ENCODE assay signal across 16 cellular contexts in the genomic region with DNA sequence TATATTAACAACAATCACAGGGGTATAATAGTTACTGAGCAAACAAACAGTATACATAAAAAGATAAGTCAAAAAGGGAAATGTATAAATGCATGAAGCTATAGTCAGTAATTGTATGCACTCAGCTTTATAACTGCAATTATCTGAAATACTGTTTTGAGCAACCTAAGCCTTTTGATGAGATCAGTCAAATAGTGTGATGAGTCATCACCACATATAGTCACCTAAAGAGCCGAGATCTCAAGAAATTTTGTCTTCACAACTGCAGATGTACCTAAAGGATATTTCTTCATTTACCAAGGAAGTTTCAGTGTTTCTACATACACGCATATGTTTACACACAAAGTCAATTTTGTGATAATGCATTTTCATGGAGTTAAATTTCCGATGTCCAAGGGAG. TPM values are rescaled to one million over a fixed set of nuclear protein-coding genes. Genes with fewer than 3 reads are reported as not detected.
DNase-seq lines count a peak whose midpoint lies in the region; ATAC-seq, FAIRE-seq and TF ChIP-seq lines count a peak whose summit lies in the region.
"Had no signal": no experiment of that assay in that cellular context is flagged by ENCODE, and none has a peak within 500 bp of the region (broad histone marks: within the 10 kb centered on the region; RNA-seq: fewer than 3 reads in every experiment).

No MANE protein-coding gene starts in this region.

- FAIRE-seq in A549 (lab: Jason Lieb, UNC) = no peak

- no peak overlapping the region for H3K4me2 ChIP-seq in A549
- H3K4me2 ChIP-seq: PC-9 had no signal

- H3K36me3 Mint-ChIP-seq in activated CD8-positive, alpha-beta T cell treated with anti-CD3 and anti-CD28 coated beads, Interleukin-2, amount 10 ng/mL, durations not matched to agents 7 days and 5 days (ENCODE audit: low read depth) = no peaks in the 10 kb centered on the region

- no peak overlapping the region for H3K27ac Mint-ChIP-seq in activated CD8-positive, alpha-beta T cell treated with anti-CD3 and anti-CD28 coated beads, Interleukin-2, amount 10 ng/mL, durations not matched to agents 7 days and 5 days

- H3K9me3 Mint-ChIP-seq in activated CD8-positive, alpha-beta T cell treated with anti-CD3 and anti-CD28 coated beads, Interleukin-2, amount 10 ng/mL, durations not matched to agents 7 days and 5 days (ENCODE audit: insufficient read depth) = no peaks in the 10 kb centered on the region

- H3K4me1 ChIP-seq in A549 = no peaks in the 10 kb centered on the region
- H3K4me1 ChIP-seq: SJSA1 had no signal

- TF ChIP-seq CTCF in A549 (IDR thresholded peaks at IDR 0.05) (no peak), GM10266 (IDR thresholded peaks at IDR 0.05; ENCODE audit: control insufficient read depth, insufficient read depth, low read depth, missing control alignments) (no peak)

- ATAC-seq in A549 (no peak), HG03196 (IDR thresholded peaks at IDR 0.05; ENCODE audit: unreplicated experiment) (no peak)
- no peak for ATAC-seq in activated CD8-positive, alpha-beta T cell treated with anti-CD3 and anti-CD28 coated beads, Interleukin-2, amount 10 ng/mL, durations not matched to agents 7 days and 5 days

- H3K27me3 Mint-ChIP-seq in activated CD8-positive, alpha-beta T cell treated with anti-CD3 and anti-CD28 coated beads, Interleukin-2, amount 10 ng/mL, durations not matched to agents 7 days and 5 days (ENCODE audit: low read depth) = no peaks in the 10 kb centered on the region

- DNase-seq in A549 (ENCODE audit: low read depth in 1 of 2, low spot score in 1 of 2) (no peak), DMS53 treated with DMSO at 0.1 percent for 48 hours (lab: John Stamatoyannopoulos, UW; ENCODE audit: unreplicated experiment) (peak; percentile 35), NCI-H146 (lab: John Stamatoyannopoulos, UW) (peak; percentile 52), RKO (ENCODE audit: low spot score) (peak; percentile 21), UCSD-AML1 (lab: John Stamatoyannopoulos, UW; ENCODE audit: unreplicated experiment) (no peak), GM10266 (ENCODE audit: extremely low spot score) (no peak)
- no peak for DNase-seq in activated CD8-positive, alpha-beta T cell treated with anti-CD3 and anti-CD28 coated beads, Interleukin-2, amount 10 ng/mL, durations not matched to agents 7 days and 5 days
- DNase-seq: COR-L47, GOT3, Karpas-422, MM.1S, NCI-H226, NCI-H524 treated with DMSO at 0.1 percent for 48 hours, PC-9 had no signal

- POLR2A ChIA-PET in A549 (lab: Yijun Ruan, JAX) = no interaction called here
- POLR2A ChIA-PET in activated CD8-positive, alpha-beta T cell treated with anti-CD3 and anti-CD28 coated beads, Interleukin-2, amount 10 ng/mL, durations not matched to agents 7 days and 5 days (lab: Charles Lee) = no interaction called here

- no peak for TF ChIP-seq EP300 in A549 (IDR thresholded peaks at IDR 0.05)

- no peak overlapping the region for H3K4me3 ChIP-seq in A549
- H3K4me3 ChIP-seq: PC-9, SJSA1 had no signal

- no peak overlapping the region for H3K27ac ChIP-seq in A549
- H3K27ac ChIP-seq: PC-9, SJSA1 had no signal

- no peak overlapping the region for H3K4me3 Mint-ChIP-seq in activated CD8-positive, alpha-beta T cell treated with anti-CD3 and anti-CD28 coated beads, Interleukin-2, amount 10 ng/mL, durations not matched to agents 7 days and 5 days

- no peak for TF ChIP-seq RAD21 in A549 (conservative IDR thresholded peaks at IDR 0.05 in 1 of 2, IDR thresholded peaks at IDR 0.05 in 1 of 2)

- H3K9me3 ChIP-seq in A549 = no peaks in the 10 kb centered on the region
- H3K9me3 ChIP-seq: SJSA1 had no signal

- WGBS in A549 (ENCODE audit: missing lambda C conversion rate) = 21% methylated on average over 3 of the region's 3 CpGs

- CTCF ChIA-PET in A549 (lab: Yijun Ruan, JAX) = no interaction called here
- CTCF ChIA-PET in activated CD8-positive, alpha-beta T cell treated with anti-CD3 and anti-CD28 coated beads, Interleukin-2, amount 10 ng/mL, durations not matched to agents 7 days and 5 days (lab: Charles Lee) = no interaction called here

- H3K4me1 Mint-ChIP-seq in activated CD8-positive, alpha-beta T cell treated with anti-CD3 and anti-CD28 coated beads, Interleukin-2, amount 10 ng/mL, durations not matched to agents 7 days and 5 days (ENCODE audit: low read depth) = no peaks in the 10 kb centered on the region

- TF ChIP-seq POLR2A in A549 (IDR thresholded peaks at IDR 0.05; ENCODE audit: low read length) = no peak

TF ChIP-seq in A549, 52 proteins besides CTCF, POLR2A, EP300 and RAD21:
- TF ChIP-seq TP53 (CRISPR knock-in tag; IDR thresholded peaks at IDR 0.05) = no peak
- TF ChIP-seq FOSL2 (IDR thresholded peaks at IDR 0.05) = no peak
- TF ChIP-seq FOSL2 (CRISPR knock-in tag; IDR thresholded peaks at IDR 0.05) = peak; percentile 69

RNA-seq across cellular contexts. Expression of a gene that starts 5.4 kb away (rescaled TPM):
- polyA plus RNA-seq in A549 (2011; rRNA removed) (not detected in 2 replicates), A549 (2017; fragmentation: RNase III; extraction: RNeasy Plus Mini Kit Qiagen cat#74134 plus additional on column Dnase treatment) (not detected in 3 replicates)
- polyA plus RNA-seq in A549 (2012; cell fraction: cytosol; rRNA removed) = not detected in 2 replicates
- polyA plus RNA-seq in A549 (2012; cell fraction: nucleus; rRNA removed) = not detected in 2 replicates
- not detected in 2 replicates for polyA minus RNA-seq in A549 (2011; rRNA and poly(A)+ RNA removed)
- total RNA-seq in activated CD8-positive, alpha-beta T cell treated with anti-CD3 and anti-CD28 coated beads, Interleukin-2, amount 10 ng/mL, durations not matched to agents 7 days and 5 days = not detected
- total RNA-seq: PC-9, SJSA1 had no signal

RNA-seq across cellular contexts. Expression of a gene that starts 13.5 kb away (rescaled TPM):
- not detected in 2 replicates for polyA plus RNA-seq in A549 (2011; rRNA removed)
- not detected in 2 replicates for polyA plus RNA-seq in A549 (2012; cell fraction: cytosol; rRNA removed)
- not detected in 2 replicates for polyA plus RNA-seq in A549 (2012; cell fraction: nucleus; rRNA removed)
- not detected in 3 replicates for polyA plus RNA-seq in A549 (2017; fragmentation: RNase III; extraction: RNeasy Plus Mini Kit Qiagen cat#74134 plus additional on column Dnase treatment)
- not detected in 2 replicates for polyA minus RNA-seq in A549 (2011; rRNA and poly(A)+ RNA removed)
- not detected for total RNA-seq in activated CD8-positive, alpha-beta T cell treated with anti-CD3 and anti-CD28 coated beads, Interleukin-2, amount 10 ng/mL, durations not matched to agents 7 days and 5 days
- total RNA-seq: PC-9, SJSA1 had no signal

RNA-seq across cellular contexts. Expression of a gene that starts 33.8 kb away (rescaled TPM):
- polyA plus RNA-seq in A549 (2011; rRNA removed) (not detected in 2 replicates), A549 (2017; fragmentation: RNase III; extraction: RNeasy Plus Mini Kit Qiagen cat#74134 plus additional on column Dnase treatment) (not detected in 3 replicates)
- polyA plus RNA-seq in A549 (2012; cell fraction: cytosol; rRNA removed) = not detected in 2 replicates
- polyA plus RNA-seq in A549 (2012; cell fraction: nucleus; rRNA removed) = not detected in 2 replicates
- not detected in 2 replicates for polyA minus RNA-seq in A549 (2011; rRNA and poly(A)+ RNA removed)
- not detected for total RNA-seq in activated CD8-positive, alpha-beta T cell treated with anti-CD3 and anti-CD28 coated beads, Interleukin-2, amount 10 ng/mL, durations not matched to agents 7 days and 5 days
- total RNA-seq: PC-9, SJSA1 had no signal

RNA-seq across cellular contexts. Expression of a gene that starts 36.7 kb away (rescaled TPM):
- polyA plus RNA-seq in A549 (2011; rRNA removed) (not detected in 2 replicates), A549 (2017; fragmentation: RNase III; extraction: RNeasy Plus Mini Kit Qiagen cat#74134 plus additional on column Dnase treatment) (not detected in 3 replicates)
- polyA plus RNA-seq in A549 (2012; cell fraction: cytosol; rRNA removed) = not detected in 2 replicates
- polyA plus RNA-seq in A549 (2012; cell fraction: nucleus; rRNA removed) = not detected in 2 replicates
- polyA minus RNA-seq in A549 (2011; rRNA and poly(A)+ RNA removed) = not detected in 2 replicates
- not detected for total RNA-seq in activated CD8-positive, alpha-beta T cell treated with anti-CD3 and anti-CD28 coated beads, Interleukin-2, amount 10 ng/mL, durations not matched to agents 7 days and 5 days
- total RNA-seq: PC-9, SJSA1 had no signal

RNA-seq across cellular contexts. Expression of a gene that starts 41.7 kb away (rescaled TPM):
- polyA plus RNA-seq in A549 (2011; rRNA removed) (not detected in 2 replicates), A549 (2017; fragmentation: RNase III; extraction: RNeasy Plus Mini Kit Qiagen cat#74134 plus additional on column Dnase treatment) (not detected in 3 replicates)
- polyA plus RNA-seq in A549 (2012; cell fraction: cytosol; rRNA removed) = not detected in 2 replicates
- not detected in 2 replicates for polyA plus RNA-seq in A549 (2012; cell fraction: nucleus; rRNA removed)
- polyA minus RNA-seq in A549 (2011; rRNA and poly(A)+ RNA removed) = not detected in 2 replicates
- total RNA-seq in activated CD8-positive, alpha-beta T cell treated with anti-CD3 and anti-CD28 coated beads, Interleukin-2, amount 10 ng/mL, durations not matched to agents 7 days and 5 days = not detected
- total RNA-seq: PC-9, SJSA1 had no signal

Comparison
In these comparisons a context has a peak if more than half of its experiments do, and no peak if none do; other contexts are left out.
1. DNase-seq: peak in DMS53 treated with DMSO at 0.1 percent for 48 hours (single experiment), NCI-H146 (single experiment) and RKO (single experiment); none in A549 (0 of 2), UCSD-AML1 (single experiment), activated CD8-positive, alpha-beta T cell treated with anti-CD3 and anti-CD28 coated beads, Interleukin-2, amount 10 ng/mL, durations not matched to agents 7 days and 5 days (single experiment) and GM10266 (single experiment).